ENCODE assay signal across 16 cellular contexts in genomic region chr2:23668756-23669304, GRCh38.
DNase-seq lines count a peak whose midpoint lies in the region; ATAC-seq, FAIRE-seq and TF ChIP-seq lines count a peak whose summit lies in the region.
"Had no signal": no experiment of that assay in that cellular context is flagged by ENCODE, and none has a peak within 500 bp of the region (broad histone marks: within the 10 kb centered on the region; RNA-seq: fewer than 3 reads in every experiment).

No MANE protein-coding gene starts in this region.

- FAIRE-seq in frontal cortex (lab: Jason Lieb, UNC) = no peak
- FAIRE-seq: GM12891 had no signal

- 83 to 87% methylated on average over 11 to 12 of the region's 12 CpGs for WGBS in heart right ventricle, 2 donors

- peaks cover 26% of the 10 kb centered on the region for H3K4me1 ChIP-seq in left ventricle myocardium inferior
- H3K4me1 ChIP-seq in heart right ventricle = peaks cover 7 to 27% (median 18%) of the 10 kb centered on the region in 9 donors
- peaks cover 0 to 15% of the 10 kb centered on the region in 2 donors for H3K4me1 ChIP-seq in breast epithelium
- H3K4me1 ChIP-seq in uterus = peaks cover 9 to 18% of the 10 kb centered on the region in 2 donors
- H3K4me1 ChIP-seq: Caco-2 had no signal

- no peaks in the 10 kb centered on the region for H3K27me3 ChIP-seq in left ventricle myocardium inferior (ENCODE audit: low read depth)
- peaks cover 0 to 7% (median 0%) of the 10 kb centered on the region in 7 donors for H3K27me3 ChIP-seq in heart right ventricle
- no peaks in the 10 kb centered on the region for H3K27me3 ChIP-seq in breast epithelium
- H3K27me3 ChIP-seq in layer of hippocampus (ENCODE audit: control insufficient read depth, insufficient read depth, low read length) = peaks cover 2% of the 10 kb centered on the region
- no peaks in the 10 kb centered on the region for H3K27me3 ChIP-seq in uterus
- H3K27me3 ChIP-seq: Peyer's patch had no signal

- TF ChIP-seq POLR2A in breast epithelium (IDR thresholded peaks at IDR 0.05) (no peak), uterus (IDR thresholded peaks at IDR 0.05) (no peak)

- H3K9me3 ChIP-seq in left ventricle myocardium inferior (replicated peaks) (no peaks in the 10 kb centered on the region), heart right ventricle (no peaks in the 10 kb centered on the region), breast epithelium (no peaks in the 10 kb centered on the region), uterus (no peaks in the 10 kb centered on the region)
- H3K9me3 ChIP-seq: Caco-2, Peyer's patch had no signal

- no peaks in the 10 kb centered on the region for H3K36me3 ChIP-seq in left ventricle myocardium inferior
- no peaks in the 10 kb centered on the region for H3K36me3 ChIP-seq in heart right ventricle
- no peaks in the 10 kb centered on the region for H3K36me3 ChIP-seq in breast epithelium
- H3K36me3 ChIP-seq in uterus = no peaks in the 10 kb centered on the region
- H3K36me3 ChIP-seq: Peyer's patch had no signal

- intact Hi-C loops in left ventricle myocardium inferior (cut with micrococcal nuclease) (no loop called here), heart right ventricle (cut with DNase I) (no loop called here), breast epithelium (cut with DNase I; ENCODE audit: low total_unique reads) (no loop called here), uterus (cut with DNase I; ENCODE audit: low total_unique reads) (no loop called here)

- TF ChIP-seq CTCF in left ventricle myocardium inferior (IDR thresholded peaks at IDR 0.05; ENCODE audit: borderline replicate concordance) (no peak), heart right ventricle (IDR thresholded peaks at IDR 0.05) (no peak), breast epithelium (IDR thresholded peaks at IDR 0.05) (no peak), uterus (IDR thresholded peaks at IDR 0.05) (no peak)

- H3K27ac ChIP-seq in left ventricle myocardium inferior (replicated peaks) (peak overlapping the region; percentile 66), heart right ventricle (peak overlapping the region in 3 of 10 donors; percentile 39 to 48 (median 44)), breast epithelium (peak overlapping the region; percentile 77 to 87), layer of hippocampus (ENCODE audit: low read depth, low read length) (peak overlapping the region; percentile 71), uterus (peak overlapping the region; percentile 63 to 69)

- ATAC-seq in heart right ventricle (no peak), esophagus mucosa (no peak)

- H3K4me3 ChIP-seq in left ventricle myocardium inferior = no peak overlapping the region
- no peak overlapping the region for H3K4me3 ChIP-seq in heart right ventricle
- no peak overlapping the region for H3K4me3 ChIP-seq in breast epithelium
- no peak overlapping the region for H3K4me3 ChIP-seq in uterus
- H3K4me3 ChIP-seq: Peyer's patch had no signal

- DNase-seq in left ventricle myocardium inferior (no peak), heart right ventricle (no peak), breast epithelium (ENCODE audit: low spot score in 2 of 2) (no peak), uterus (no peak), frontal cortex (ENCODE audit: low spot score in 2 of 2) (no peak), COLO668 (lab: John Stamatoyannopoulos, UW; ENCODE audit: unreplicated experiment) (no peak)
- DNase-seq: Caco-2, KBM-7, NCI-H1417 treated with DMSO at 0.1 percent for 48 hours, NCI-H2029 treated with DMSO at 0.1 percent for 48 hours, NCI-H510A treated with DMSO at 0.1 percent for 48 hours, Peyer's patch, SHP77 treated with DMSO at 0.1 percent for 48 hours had no signal
